In genomic region chr13:36673352-36673751, GRCh38 we compare ENCODE assay signal across 16 cellular contexts. TPM values are rescaled to one million over a fixed set of nuclear protein-coding genes. Genes with fewer than 3 reads are reported as not detected.
A peak's percentile ranks its signal among the peaks of the same experiment; 100 is the strongest.
DNase-seq lines count a peak whose midpoint lies in the region; ATAC-seq, FAIRE-seq and TF ChIP-seq lines count a peak whose summit lies in the region.
"Had no signal": no experiment of that assay in that cellular context is flagged by ENCODE, and none has a peak within 500 bp of the region (broad histone marks: within the 10 kb centered on the region; RNA-seq: fewer than 3 reads in every experiment).

No MANE protein-coding gene starts in this region.

- peak overlapping the region; percentile 33 for H3K4me3 ChIP-seq in cardiac muscle cell
- peak overlapping the region; percentile 5 to 70 (median 53); a peak in 5 of 8 replicates for H3K4me3 ChIP-seq in H1 (ENCODE audit: extremely low read depth in 1 of 4, insufficient read depth in 2 of 4, low read depth in 3 of 4, low read length in 4 of 4)
- H3K4me3 ChIP-seq in neural cell (ENCODE audit: low read length): peak overlapping the region; percentile 69
- peak overlapping the region; percentile 58 to 66 for H3K4me3 ChIP-seq in uterus
- H3K4me3 ChIP-seq in naive thymus-derived CD4-positive, alpha-beta T cell (ENCODE audit: low read length): no peak overlapping the region
- H3K4me3 ChIP-seq: body of pancreas had no signal

- no peak overlapping the region for H4K5ac ChIP-seq in H1 (ENCODE audit: insufficient read length, low read depth, low read length)

- no peak overlapping the region for H3K27ac ChIP-seq in cardiac muscle cell
- H3K27ac ChIP-seq in H1 (ENCODE audit: low read depth, low read length): no peak overlapping the region
- H3K27ac ChIP-seq in neural cell (ENCODE audit: low read length): no peak overlapping the region
- H3K27ac ChIP-seq in uterus: peak overlapping the region in 1 of 2 donors; percentile 72
- no peak overlapping the region for H3K27ac ChIP-seq in naive thymus-derived CD4-positive, alpha-beta T cell (ENCODE audit: low read depth, low read length)
- H3K27ac ChIP-seq: body of pancreas, psoas muscle had no signal

- no peak overlapping the region for H2BK12ac ChIP-seq in H1 (ENCODE audit: low read depth, low read length)

- POLR2A ChIA-PET in H1 (lab: Charles Lee; ENCODE audit: partially characterized antibody): interaction anchor here (0.8 kb wide), 1 partner anchor 89 kb away, joined by 3 read pairs; no protein-coding TSS in a partner anchor
- POLR2A ChIA-PET in naive thymus-derived CD4-positive, alpha-beta T cell (lab: Charles Lee): no interaction called here

- H3K14ac ChIP-seq in H1 (ENCODE audit: insufficient read length): no peak overlapping the region

- peaks cover 0 to 9% (median 3%) of the 10 kb centered on the region in 7 donors for H3K4me1 Mint-ChIP-seq in naive thymus-derived CD4-positive, alpha-beta T cell

- H3K4me2 ChIP-seq in H1 (ENCODE audit: insufficient read depth in 1 of 2, low read depth in 2 of 2, low read length in 2 of 2): peak overlapping the region; percentile 97 to 98
- H3K4me2 ChIP-seq in neural cell (ENCODE audit: low read length): no peak overlapping the region

- H3K23me2 ChIP-seq in H1 (ENCODE audit: low read depth, low read length): peaks cover 9% of the 10 kb centered on the region

- no peak for TF ChIP-seq CTCF in cardiac muscle cell (IDR thresholded peaks at IDR 0.05; ENCODE audit: low read depth, low read length)
- no peak for TF ChIP-seq CTCF in H1 (IDR thresholded peaks at IDR 0.05; ENCODE audit: control extremely low read depth in 1 of 3, insufficient read depth in 1 of 3, low read depth in 1 of 3, low read length in 3 of 3)
- TF ChIP-seq CTCF in neural cell (IDR thresholded peaks at IDR 0.05; ENCODE audit: poor library complexity, severe bottlenecking): no peak
- TF ChIP-seq CTCF in uterus (IDR thresholded peaks at IDR 0.05): no peak

- H3K9me2 ChIP-seq in neural cell (ENCODE audit: insufficient read depth, low read length): no peaks in the 10 kb centered on the region

- H3K79me2 ChIP-seq in H1 (ENCODE audit: control insufficient read depth in 1 of 2, insufficient read depth in 2 of 2, low read length in 2 of 2): no peaks in the 10 kb centered on the region
- no peaks in the 10 kb centered on the region for H3K79me2 ChIP-seq in neural cell (replicated peaks; ENCODE audit: insufficient read depth, low read length)

- H3K27ac Mint-ChIP-seq in naive thymus-derived CD4-positive, alpha-beta T cell: no peak overlapping the region

- no peak overlapping the region for H3K4ac ChIP-seq in H1 (replicated peaks; ENCODE audit: insufficient read length, low read depth, low read length)

- H3K9ac ChIP-seq in H1 (replicated peaks in 1 of 4; ENCODE audit: extremely low read depth in 1 of 4, low read depth in 3 of 4, low read length in 3 of 4) (no peak overlapping the region), neural cell (ENCODE audit: low read length) (no peak overlapping the region)

- no peak overlapping the region for H2BK120ac ChIP-seq in H1 (replicated peaks; ENCODE audit: low read depth, low read length)

- no peaks in the 10 kb centered on the region for H3F3A ChIP-seq in neural cell (ENCODE audit: insufficient read depth, low read length, poor library complexity, severe bottlenecking)

- TF ChIP-seq RAD21 in H1 (IDR thresholded peaks at IDR 0.05 in 1 of 2, conservative IDR thresholded peaks at IDR 0.05 in 1 of 2; ENCODE audit: low read depth in 2 of 2, low read length in 2 of 2): no peak
- no peak for TF ChIP-seq RAD21 in neural cell (conservative IDR thresholded peaks at IDR 0.05)

- peaks cover 39 to 56% (median 48%) of the 10 kb centered on the region in 5 donors for H3K27me3 Mint-ChIP-seq in naive thymus-derived CD4-positive, alpha-beta T cell

- no peak for FAIRE-seq in H1 (lab: Jason Lieb, UNC)
- FAIRE-seq: islet of Langerhans had no signal

- DNase-seq in cardiac muscle cell (ENCODE audit: low read depth in 1 of 2, low spot score in 1 of 2) (no peak), cardiac septum (ENCODE audit: low spot score) (no peak), H1 (ENCODE audit: low read depth in 1 of 2, low spot score in 2 of 2) (peak in 1 of 2 experiments; percentile 47), uterus (no peak), amniotic stem cell (lab: John Stamatoyannopoulos, UW) (no peak)
- DNase-seq in stimulated activated CD4-positive, alpha-beta T cell treated with anti-CD3 and anti-CD28 coated beads, Interleukin-4, amount 100 ng/mL, for 24 hours: no peak
- no peak for DNase-seq in naive thymus-derived CD4-positive, alpha-beta T cell
- DNase-seq: body of pancreas; Caco-2; effector memory CD4-positive, alpha-beta T cell; GDM1; Kasumi-1; NCI-H1417 treated with DMSO at 0.1 percent for 48 hours had no signal

- H2BK20ac ChIP-seq in H1 (ENCODE audit: low read length): no peak overlapping the region

- no peak overlapping the region for H3K56ac ChIP-seq in H1 (replicated peaks; ENCODE audit: insufficient read length, low read depth, low read length)

- H2BK15ac ChIP-seq in H1 (ENCODE audit: low read length): no peak overlapping the region

- H3K27me3 ChIP-seq in cardiac muscle cell: peaks cover 79% of the 10 kb centered on the region
- H3K27me3 ChIP-seq in H1 (replicated peaks in 1 of 4; ENCODE audit: control insufficient read depth in 3 of 4, extremely low read depth in 1 of 4, insufficient read depth in 3 of 4, low read length in 3 of 4): peaks cover 13 to 37% (median 30%) of the 10 kb centered on the region in 4 experiments
- peaks cover 48% of the 10 kb centered on the region for H3K27me3 ChIP-seq in neural cell (ENCODE audit: insufficient read depth, low read depth, low read length)
- no peaks in the 10 kb centered on the region for H3K27me3 ChIP-seq in uterus
- H3K27me3 ChIP-seq in naive thymus-derived CD4-positive, alpha-beta T cell (ENCODE audit: control insufficient read depth in 2 of 2, insufficient read depth in 2 of 2, low read length in 2 of 2): no peaks in the 10 kb centered on the region
- H3K27me3 ChIP-seq: body of pancreas had no signal

- no peak overlapping the region for H2BK5ac ChIP-seq in H1 (ENCODE audit: low read depth, low read length)

- TF ChIP-seq EP300 in H1 (IDR thresholded peaks at IDR 0.05; ENCODE audit: borderline replicate concordance in 1 of 2, low read depth in 2 of 2, low read length in 2 of 2): no peak
- TF ChIP-seq EP300 in neural cell (conservative IDR thresholded peaks at IDR 0.05; ENCODE audit: poor library complexity, severe bottlenecking): no peak

- H3K4me1 ChIP-seq in cardiac muscle cell (ENCODE audit: low read depth) (peaks cover 3% of the 10 kb centered on the region), H1 (replicated peaks in 1 of 4; ENCODE audit: control insufficient read depth in 3 of 4, insufficient read depth in 4 of 4, low read length in 3 of 4) (peaks cover 3 to 7% (median 4%) of the 10 kb centered on the region in 4 experiments; a peak in 5 of 7 replicates), uterus (no peaks in the 10 kb centered on the region)
- H3K4me1 ChIP-seq in naive thymus-derived CD4-positive, alpha-beta T cell (ENCODE audit: control insufficient read depth in 2 of 2, insufficient read depth in 2 of 2, low read length in 2 of 2): no peaks in the 10 kb centered on the region
- H3K4me1 ChIP-seq: Caco-2, psoas muscle had no signal

- no peak overlapping the region for H4K8ac ChIP-seq in H1 (ENCODE audit: extremely low read depth, insufficient read depth, low read length)

- H4K91ac ChIP-seq in H1 (replicated peaks; ENCODE audit: insufficient read length, low read length): no peak overlapping the region

- 54% methylated on average over 11 of the region's 11 CpGs; no CpG with 5 or more reads in 1 of the 2 experiments for WGBS in H1 (ENCODE audit: extremely low coverage in 1 of 2, insufficient coverage in 1 of 2, insufficient read length in 1 of 2, insufficient replicate concordance in 2 of 2, low coverage in 1 of 2, low lambda C conversion rate in 2 of 2, missing lambda C conversion rate in 1 of 2), 2 experiments

- TF ChIP-seq POLR2A in H1 (IDR thresholded peaks at IDR 0.05; ENCODE audit: control extremely low read depth in 1 of 2, low read depth in 2 of 2, low read length in 2 of 2) (no peak), uterus (IDR thresholded peaks at IDR 0.05) (no peak)

- intact Hi-C loops in cardiac septum (cut with DNase I) (no loop called here), uterus (cut with DNase I; ENCODE audit: low total_unique reads) (no loop called here)
- intact Hi-C loops in naive thymus-derived CD4-positive, alpha-beta T cell (cut with micrococcal nuclease): no loop called here

- peak overlapping the region; percentile 71; the same call in 1 of the 2 replicates for H2AFZ ChIP-seq in H1 (ENCODE audit: low read length)
- H2AFZ ChIP-seq in neural cell (ENCODE audit: low read depth, low read length): no peak overlapping the region

- H3K4me3 Mint-ChIP-seq in naive thymus-derived CD4-positive, alpha-beta T cell: no peak overlapping the region

- peaks cover 0 to 10% (median 0%) of the 10 kb centered on the region in 11 donors for H3K9me3 Mint-ChIP-seq in naive thymus-derived CD4-positive, alpha-beta T cell

- no peaks in the 10 kb centered on the region for H3K36me3 Mint-ChIP-seq in naive thymus-derived CD4-positive, alpha-beta T cell

- H3K36me3 ChIP-seq in cardiac muscle cell: no peaks in the 10 kb centered on the region
- no peaks in the 10 kb centered on the region for H3K36me3 ChIP-seq in H1 (ENCODE audit: control insufficient read depth in 2 of 4, insufficient read depth in 4 of 4, low read length in 3 of 4)
- no peaks in the 10 kb centered on the region for H3K36me3 ChIP-seq in neural cell (ENCODE audit: insufficient read depth, low read length)
- no peaks in the 10 kb centered on the region for H3K36me3 ChIP-seq in uterus
- H3K36me3 ChIP-seq in naive thymus-derived CD4-positive, alpha-beta T cell (ENCODE audit: control insufficient read depth in 2 of 3, insufficient read depth in 3 of 3, low read length in 3 of 3): no peaks in the 10 kb centered on the region

- H3K79me1 ChIP-seq in H1 (ENCODE audit: low read depth, low read length): peaks cover 2% of the 10 kb centered on the region; the same call in 1 of the 2 replicates

- CTCF ChIA-PET in H1 (lab: Charles Lee; ENCODE audit: partially characterized antibody): interaction anchor here (1.5 kb wide), 1 partner anchor 11 kb away, joined by 5 read pairs; no protein-coding TSS in a partner anchor
- CTCF ChIA-PET in naive thymus-derived CD4-positive, alpha-beta T cell (lab: Charles Lee): no interaction called here

- H3K9me3 ChIP-seq in cardiac muscle cell (ENCODE audit: low read depth): no peaks in the 10 kb centered on the region
- H3K9me3 ChIP-seq in H1 (ENCODE audit: insufficient read depth in 2 of 2, low read depth in 1 of 2, low read length in 1 of 2): no peaks in the 10 kb centered on the region
- no peaks in the 10 kb centered on the region for H3K9me3 ChIP-seq in neural cell (ENCODE audit: low read length)
- H3K9me3 ChIP-seq in uterus: no peaks in the 10 kb centered on the region
- no peaks in the 10 kb centered on the region for H3K9me3 ChIP-seq in naive thymus-derived CD4-positive, alpha-beta T cell (ENCODE audit: control insufficient read depth in 2 of 3, low read length in 3 of 3)
- H3K9me3 ChIP-seq: body of pancreas, psoas muscle had no signal

- H4K20me1 ChIP-seq in H1 (replicated peaks in 1 of 2; ENCODE audit: control insufficient read depth in 1 of 2, insufficient read depth in 2 of 2, low read length in 2 of 2): peaks cover 2 to 4% of the 10 kb centered on the region in 2 experiments
- H4K20me1 ChIP-seq in neural cell (ENCODE audit: insufficient read depth): no peaks in the 10 kb centered on the region

- ATAC-seq in naive thymus-derived CD4-positive, alpha-beta T cell: no peak
- ATAC-seq: body of pancreas had no signal

- no peak overlapping the region for H2AK5ac ChIP-seq in H1 (ENCODE audit: low read depth, low read length)

- H3K18ac ChIP-seq in H1 (ENCODE audit: extremely low read depth, low read length): no peak overlapping the region

- H3K23ac ChIP-seq in H1 (ENCODE audit: insufficient read length): no peak overlapping the region

RNA-seq across cellular contexts. Expression of gene SERTM1, which starts 0.5 kb away (rescaled TPM):
- total RNA-seq in cardiac muscle cell (0.12 TPM in 1 of 2 replicates, not detected in the other), cardiac septum (not detected), uterus (10 to 100 TPM in 3 of 4 donors, 1 to 10 TPM in 1; 3.1 to 54.1 (median 33.0) TPM)
- polyA plus RNA-seq in cardiac muscle cell (0.78 TPM in 1 of 2 replicates, not detected in the other), H1 (2011; rRNA removed) (0.48 and 0.49 TPM in 2 replicates), neural cell (not detected in 2 replicates)
- total RNA-seq in H1 (2021; fragmentation: NEBNext Ultra II Directional; extraction: Animal tissue kit (Norgen Biotek cat#: 25700)): 1.4 and 1.6 TPM in 2 replicates
- 0.56 TPM for polyA plus RNA-seq in H1 (2011; cell fraction: cytosol; rRNA removed)
- 0.23 TPM for polyA plus RNA-seq in H1 (2011; cell fraction: nucleus; rRNA removed)
- 0.50 to 0.74 TPM (median 0.56 TPM) in 4 replicates for polyA plus RNA-seq in H1 (2012, experiment 1 of 2)
- 0.24 TPM for polyA plus RNA-seq in H1 (2012, experiment 2 of 2)
- polyA plus RNA-seq in H1 (2013, experiment 1 of 2): 1.8 TPM
- 1.7 TPM for polyA plus RNA-seq in H1 (2013, experiment 2 of 2)
- 0.41 and 1.0 TPM in 2 replicates for polyA minus RNA-seq in H1 (2011; rRNA and poly(A)+ RNA removed)
- 0.44 TPM for polyA minus RNA-seq in H1 (2011; cell fraction: cytosol; rRNA and poly(A)+ RNA removed)
- polyA minus RNA-seq in H1 (2011; cell fraction: nucleus; rRNA and poly(A)+ RNA removed): 0.50 TPM
- 0.24 TPM in 1 of 2 replicates, not detected in the other for polyA minus RNA-seq in neural cell
- total RNA-seq in naive thymus-derived CD4-positive, alpha-beta T cell: not detected
- polyA plus RNA-seq in naive thymus-derived CD4-positive, alpha-beta T cell: not detected
- total RNA-seq: Caco-2 had no signal
